ENCODE assay signal across 1 cellular context in the genomic region with DNA sequence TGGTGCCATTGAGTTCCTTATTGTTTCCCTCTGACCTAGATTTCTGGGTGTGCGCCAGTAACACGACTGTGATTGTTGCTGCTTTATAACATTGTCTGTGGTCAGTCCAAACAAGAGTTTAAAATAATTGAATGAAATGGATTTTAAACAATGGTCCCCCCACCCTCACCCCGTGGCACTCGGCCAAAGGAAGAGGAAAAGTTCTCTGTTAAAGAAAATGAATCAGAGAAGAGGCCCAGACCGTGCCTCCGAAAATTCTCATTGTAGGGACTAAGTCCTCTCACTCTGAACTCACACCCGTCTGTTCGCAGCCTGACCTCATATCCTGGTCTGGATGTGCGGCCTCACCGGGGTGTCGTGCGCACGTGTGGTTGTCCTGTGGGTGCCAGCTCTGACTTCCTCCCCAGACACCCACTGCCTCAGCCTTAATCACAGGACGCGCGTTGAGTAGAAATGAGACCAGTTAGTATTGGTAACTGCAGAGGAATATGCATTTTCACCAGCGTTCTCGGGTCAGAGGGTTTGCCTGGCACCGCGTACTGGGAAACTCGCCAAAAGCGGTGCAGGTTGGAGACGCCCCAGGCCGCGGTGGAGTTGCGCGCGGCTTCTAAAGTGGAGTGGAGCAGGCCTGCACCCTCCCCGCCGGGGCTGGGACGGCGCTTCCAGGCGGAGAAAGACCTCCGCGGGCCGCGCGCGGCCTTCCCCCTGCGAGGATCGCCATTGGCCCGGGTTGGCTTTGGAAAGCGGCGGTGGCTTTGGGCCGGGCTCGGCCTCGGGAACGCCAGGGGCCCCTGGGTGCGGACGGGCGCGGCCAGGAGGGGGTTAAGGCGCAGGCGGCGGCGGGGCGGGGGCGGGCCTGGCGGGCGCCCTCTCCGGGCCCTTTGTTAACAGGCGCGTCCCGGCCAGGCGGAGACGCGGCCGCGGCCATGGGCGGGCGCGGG.
TF ChIP-seq lines count a peak whose summit lies in the region.

TSS of gene ABL1 (plus strand) at position 884 of the 941 bp plus-strand sequence. CDS start 193 bp downstream, outside the sequence.

TF ChIP-seq in HepG2, 621 proteins besides CTCF, POLR2A, EP300 and RAD21 (continued from another document and continues in another):
- TF ChIP-seq TFE3 (CRISPR knock-in tag; IDR thresholded peaks at IDR 0.05) = 0 out of 2 replicates have a peak, but pooled peaks have one; percentile 34
- no peak for TF ChIP-seq ATF7-NPFF (CRISPR knock-in tag; IDR thresholded peaks at IDR 0.05; ENCODE audit: low read depth)
- no peak for TF ChIP-seq BCLAF1 (IDR thresholded peaks at IDR 0.05)
- no peak for TF ChIP-seq ZNF124 (CRISPR knock-in tag; IDR thresholded peaks at IDR 0.05)
- TF ChIP-seq PHF8 (CRISPR knock-in tag; IDR thresholded peaks at IDR 0.05) = peak; percentile 88
- TF ChIP-seq ZFP37 (CRISPR knock-in tag; IDR thresholded peaks at IDR 0.05; ENCODE audit: borderline replicate concordance) = no peak
- TF ChIP-seq ZNF761 (CRISPR knock-in tag; conservative IDR thresholded peaks at IDR 0.05) = no peak
- TF ChIP-seq ZNF790 (CRISPR knock-in tag; IDR thresholded peaks at IDR 0.05; ENCODE audit: borderline replicate concordance) = no peak; the same call in 1 of the 2 replicates
- TF ChIP-seq LCORL (IDR thresholded peaks at IDR 0.05) = no peak
- no peak for TF ChIP-seq LCORL (CRISPR knock-in tag; IDR thresholded peaks at IDR 0.05)
- TF ChIP-seq NR3C1 (CRISPR knock-in tag; IDR thresholded peaks at IDR 0.05) = no peak
- TF ChIP-seq ZNF619 (CRISPR knock-in tag; IDR thresholded peaks at IDR 0.05) = no peak
- TF ChIP-seq SRSF9 (IDR thresholded peaks at IDR 0.05; ENCODE audit: borderline replicate concordance, insufficient read depth, low read depth, low read length, poor library complexity, severe bottlenecking) = no peak
- TF ChIP-seq CREB1 (IDR thresholded peaks at IDR 0.05) = no peak
- no peak for TF ChIP-seq CREB1 (CRISPR knock-in tag; IDR thresholded peaks at IDR 0.05)
- no peak; the same call in 1 of the 2 replicates for TF ChIP-seq ZMYM4 (CRISPR knock-in tag; IDR thresholded peaks at IDR 0.05)
- peak; percentile 77 for TF ChIP-seq UBTF (CRISPR knock-in tag; IDR thresholded peaks at IDR 0.05)
- no peak for TF ChIP-seq ZNF616 (CRISPR knock-in tag; IDR thresholded peaks at IDR 0.05; ENCODE audit: low read depth)
- no peak for TF ChIP-seq ZBTB3 (CRISPR knock-in tag; IDR thresholded peaks at IDR 0.05; ENCODE audit: borderline replicate concordance, low read depth)
- TF ChIP-seq, protein P1, sequence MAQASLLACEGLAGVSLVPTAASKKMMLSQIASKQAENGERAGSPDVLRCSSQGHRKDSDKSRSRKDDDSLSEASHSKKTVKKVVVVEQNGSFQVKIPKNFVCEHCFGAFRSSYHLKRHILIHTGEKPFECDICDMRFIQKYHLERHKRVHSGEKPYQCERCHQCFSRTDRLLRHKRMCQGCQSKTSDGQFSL (CRISPR knock-in tag; IDR thresholded peaks at IDR 0.05) = no peak
- TF ChIP-seq MXD4 (CRISPR knock-in tag; IDR thresholded peaks at IDR 0.05) = peak; percentile 24; the same call in 1 of the 2 replicates
- peak; percentile 16; the same call in 1 of the 2 replicates for TF ChIP-seq ZNF792 (CRISPR knock-in tag; IDR thresholded peaks at IDR 0.05)
- TF ChIP-seq ZNF672 (CRISPR knock-in tag; IDR thresholded peaks at IDR 0.05) = no peak
- TF ChIP-seq ZNF598 (CRISPR knock-in tag; IDR thresholded peaks at IDR 0.05; ENCODE audit: borderline replicate concordance) = no peak
- no peak; the same call in 1 of the 2 replicates for TF ChIP-seq PHF21A (CRISPR knock-in tag; IDR thresholded peaks at IDR 0.05)
- peak; percentile 52; the same call in 1 of the 2 replicates for TF ChIP-seq ZNF691 (CRISPR knock-in tag; IDR thresholded peaks at IDR 0.05; ENCODE audit: borderline replicate concordance, low read depth)
- TF ChIP-seq HOXA9 (CRISPR knock-in tag; IDR thresholded peaks at IDR 0.05; ENCODE audit: borderline replicate concordance) = peak; percentile 40; the same call in 1 of the 2 replicates
- peak; percentile 36; the same call in 1 of the 2 replicates for TF ChIP-seq NR2C2 (CRISPR knock-in tag; IDR thresholded peaks at IDR 0.05; ENCODE audit: borderline replicate concordance)
- 0 out of 2 replicates have a peak, but pooled peaks have one; percentile 39 for TF ChIP-seq RCOR2 (CRISPR knock-in tag; IDR thresholded peaks at IDR 0.05)
- TF ChIP-seq, protein P2, sequence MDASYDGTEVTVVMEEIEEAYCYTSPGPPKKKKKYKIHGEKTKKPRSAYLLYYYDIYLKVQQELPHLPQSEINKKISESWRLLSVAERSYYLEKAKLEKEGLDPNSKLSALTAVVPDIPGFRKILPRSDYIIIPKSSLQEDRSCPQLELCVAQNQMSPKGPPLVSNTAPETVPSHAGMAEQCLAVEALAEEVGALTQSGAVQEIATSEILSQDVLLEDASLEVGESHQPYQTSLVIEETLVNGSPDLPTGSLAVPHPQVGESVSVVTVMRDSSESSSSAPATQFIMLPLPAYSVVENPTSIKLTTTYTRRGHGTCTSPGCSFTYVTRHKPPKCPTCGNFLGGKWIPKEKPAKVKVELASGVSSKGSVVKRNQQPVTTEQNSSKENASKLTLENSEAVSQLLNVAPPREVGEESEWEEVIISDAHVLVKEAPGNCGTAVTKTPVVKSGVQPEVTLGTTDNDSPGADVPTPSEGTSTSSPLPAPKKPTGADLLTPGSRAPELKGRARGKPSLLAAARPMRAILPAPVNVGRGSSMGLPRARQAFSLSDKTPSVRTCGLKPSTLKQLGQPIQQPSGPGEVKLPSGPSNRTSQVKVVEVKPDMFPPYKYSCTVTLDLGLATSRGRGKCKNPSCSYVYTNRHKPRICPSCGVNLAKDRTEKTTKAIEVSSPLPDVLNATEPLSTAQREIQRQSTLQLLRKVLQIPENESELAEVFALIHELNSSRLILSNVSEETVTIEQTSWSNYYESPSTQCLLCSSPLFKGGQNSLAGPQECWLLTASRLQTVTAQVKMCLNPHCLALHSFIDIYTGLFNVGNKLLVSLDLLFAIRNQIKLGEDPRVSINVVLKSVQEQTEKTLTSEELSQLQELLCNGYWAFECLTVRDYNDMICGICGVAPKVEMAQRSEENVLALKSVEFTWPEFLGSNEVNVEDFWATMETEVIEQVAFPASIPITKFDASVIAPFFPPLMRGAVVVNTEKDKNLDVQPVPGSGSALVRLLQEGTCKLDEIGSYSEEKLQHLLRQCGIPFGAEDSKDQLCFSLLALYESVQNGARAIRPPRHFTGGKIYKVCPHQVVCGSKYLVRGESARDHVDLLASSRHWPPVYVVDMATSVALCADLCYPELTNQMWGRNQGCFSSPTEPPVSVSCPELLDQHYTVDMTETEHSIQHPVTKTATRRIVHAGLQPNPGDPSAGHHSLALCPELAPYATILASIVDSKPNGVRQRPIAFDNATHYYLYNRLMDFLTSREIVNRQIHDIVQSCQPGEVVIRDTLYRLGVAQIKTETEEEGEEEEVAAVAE (CRISPR knock-in tag; IDR thresholded peaks at IDR 0.05; ENCODE audit: borderline replicate concordance) = no peak
- TF ChIP-seq ZNF350 (CRISPR knock-in tag; IDR thresholded peaks at IDR 0.05; ENCODE audit: borderline replicate concordance, low read depth) = no peak; the same call in 1 of the 2 replicates
- TF ChIP-seq JDP2 (CRISPR knock-in tag; IDR thresholded peaks at IDR 0.05; ENCODE audit: borderline replicate concordance) = no peak
- no peak for TF ChIP-seq ZNF850 (CRISPR knock-in tag; conservative IDR thresholded peaks at IDR 0.05)
- TF ChIP-seq, protein P3, sequence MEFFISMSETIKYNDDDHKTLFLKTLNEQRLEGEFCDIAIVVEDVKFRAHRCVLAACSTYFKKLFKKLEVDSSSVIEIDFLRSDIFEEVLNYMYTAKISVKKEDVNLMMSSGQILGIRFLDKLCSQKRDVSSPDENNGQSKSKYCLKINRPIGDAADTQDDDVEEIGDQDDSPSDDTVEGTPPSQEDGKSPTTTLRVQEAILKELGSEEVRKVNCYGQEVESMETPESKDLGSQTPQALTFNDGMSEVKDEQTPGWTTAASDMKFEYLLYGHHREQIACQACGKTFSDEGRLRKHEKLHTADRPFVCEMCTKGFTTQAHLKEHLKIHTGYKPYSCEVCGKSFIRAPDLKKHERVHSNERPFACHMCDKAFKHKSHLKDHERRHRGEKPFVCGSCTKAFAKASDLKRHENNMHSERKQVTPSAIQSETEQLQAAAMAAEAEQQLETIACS (CRISPR knock-in tag; IDR thresholded peaks at IDR 0.05) = peak; percentile 25; the same call in 1 of the 2 replicates
- no peak for TF ChIP-seq ZNF709 (CRISPR knock-in tag; IDR thresholded peaks at IDR 0.05)
- peak; percentile 75; the same call in 1 of the 2 replicates for TF ChIP-seq ZNF451 (CRISPR knock-in tag; IDR thresholded peaks at IDR 0.05)
- peak; percentile 72 for TF ChIP-seq ARNT2 (CRISPR knock-in tag; IDR thresholded peaks at IDR 0.05; ENCODE audit: low read depth)
- no peak for TF ChIP-seq NCOA1 (CRISPR knock-in tag; IDR thresholded peaks at IDR 0.05)
- no peak for TF ChIP-seq ZNF256 (CRISPR knock-in tag; conservative IDR thresholded peaks at IDR 0.05)
- TF ChIP-seq, protein P4, sequence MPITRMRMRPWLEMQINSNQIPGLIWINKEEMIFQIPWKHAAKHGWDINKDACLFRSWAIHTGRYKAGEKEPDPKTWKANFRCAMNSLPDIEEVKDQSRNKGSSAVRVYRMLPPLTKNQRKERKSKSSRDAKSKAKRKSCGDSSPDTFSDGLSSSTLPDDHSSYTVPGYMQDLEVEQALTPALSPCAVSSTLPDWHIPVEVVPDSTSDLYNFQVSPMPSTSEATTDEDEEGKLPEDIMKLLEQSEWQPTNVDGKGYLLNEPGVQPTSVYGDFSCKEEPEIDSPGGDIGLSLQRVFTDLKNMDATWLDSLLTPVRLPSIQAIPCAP (CRISPR knock-in tag; IDR thresholded peaks at IDR 0.05; ENCODE audit: low read depth) = no peak
- no peak for TF ChIP-seq HHEX (CRISPR knock-in tag; IDR thresholded peaks at IDR 0.05)
- TF ChIP-seq MXD1 (CRISPR knock-in tag; IDR thresholded peaks at IDR 0.05) = peak; percentile 74
- no peak for TF ChIP-seq SP5 (CRISPR knock-in tag; IDR thresholded peaks at IDR 0.05; ENCODE audit: borderline replicate concordance, low read depth)
- TF ChIP-seq KLF11 (CRISPR knock-in tag; IDR thresholded peaks at IDR 0.05) = no peak
